Comparison of ENCODE assay signal across 1 cellular context in the genomic region with DNA sequence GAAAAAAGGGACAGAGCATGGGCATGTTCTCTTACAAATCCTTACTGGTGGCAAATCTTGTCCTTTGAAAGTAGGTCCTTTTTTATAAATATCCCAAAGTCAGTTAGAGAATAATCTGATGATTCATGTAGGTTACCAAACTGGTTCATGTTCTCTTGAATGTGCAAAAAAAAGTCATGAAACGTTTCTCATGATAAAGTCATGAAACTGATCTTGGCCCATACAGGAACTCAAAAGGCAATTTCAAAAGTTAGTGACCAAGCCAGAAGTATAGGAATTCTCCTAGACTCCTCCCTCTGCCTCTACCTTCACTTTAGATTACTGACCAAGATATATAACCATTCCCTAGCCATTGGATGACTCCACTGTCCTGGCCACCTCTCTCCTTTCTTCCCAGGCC.
TF ChIP-seq lines count a peak whose summit lies in the region.

No MANE protein-coding gene starts in this region.

TF ChIP-seq in A549, 52 proteins besides CTCF, POLR2A, EP300 and RAD21:
- TF ChIP-seq, protein P1, sequence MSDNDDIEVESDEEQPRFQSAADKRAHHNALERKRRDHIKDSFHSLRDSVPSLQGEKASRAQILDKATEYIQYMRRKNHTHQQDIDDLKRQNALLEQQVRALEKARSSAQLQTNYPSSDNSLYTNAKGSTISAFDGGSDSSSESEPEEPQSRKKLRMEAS (IDR thresholded peaks at IDR 0.05): no peak
- TF ChIP-seq, protein P2, sequence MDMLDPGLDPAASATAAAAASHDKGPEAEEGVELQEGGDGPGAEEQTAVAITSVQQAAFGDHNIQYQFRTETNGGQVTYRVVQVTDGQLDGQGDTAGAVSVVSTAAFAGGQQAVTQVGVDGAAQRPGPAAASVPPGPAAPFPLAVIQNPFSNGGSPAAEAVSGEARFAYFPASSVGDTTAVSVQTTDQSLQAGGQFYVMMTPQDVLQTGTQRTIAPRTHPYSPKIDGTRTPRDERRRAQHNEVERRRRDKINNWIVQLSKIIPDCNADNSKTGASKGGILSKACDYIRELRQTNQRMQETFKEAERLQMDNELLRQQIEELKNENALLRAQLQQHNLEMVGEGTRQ (IDR thresholded peaks at IDR 0.05): no peak
- TF ChIP-seq CBX2 (IDR thresholded peaks at IDR 0.05; ENCODE audit: borderline replicate concordance, low read depth): no peak
- no peak for TF ChIP-seq ESRRA (IDR thresholded peaks at IDR 0.05; ENCODE audit: borderline replicate concordance, low read length)
- no peak for TF ChIP-seq RFX5 (IDR thresholded peaks at IDR 0.05)
- TF ChIP-seq RCOR1 (IDR thresholded peaks at IDR 0.05; ENCODE audit: low read depth, low read length): no peak
- TF ChIP-seq, protein P3, sequence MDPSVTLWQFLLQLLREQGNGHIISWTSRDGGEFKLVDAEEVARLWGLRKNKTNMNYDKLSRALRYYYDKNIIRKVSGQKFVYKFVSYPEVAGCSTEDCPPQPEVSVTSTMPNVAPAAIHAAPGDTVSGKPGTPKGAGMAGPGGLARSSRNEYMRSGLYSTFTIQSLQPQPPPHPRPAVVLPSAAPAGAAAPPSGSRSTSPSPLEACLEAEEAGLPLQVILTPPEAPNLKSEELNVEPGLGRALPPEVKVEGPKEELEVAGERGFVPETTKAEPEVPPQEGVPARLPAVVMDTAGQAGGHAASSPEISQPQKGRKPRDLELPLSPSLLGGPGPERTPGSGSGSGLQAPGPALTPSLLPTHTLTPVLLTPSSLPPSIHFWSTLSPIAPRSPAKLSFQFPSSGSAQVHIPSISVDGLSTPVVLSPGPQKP (IDR thresholded peaks at IDR 0.05; ENCODE audit: low read depth, low read length): no peak
- TF ChIP-seq HOXA7 (CRISPR knock-in tag; IDR thresholded peaks at IDR 0.05): no peak
- TF ChIP-seq CEBPB (IDR thresholded peaks at IDR 0.05): no peak
TF ChIP-seq in A549: peak in this region for 0.
